Comparison of ENCODE assay signal across 1 cellular context in genomic region chr3:51942603-51943450, GRCh38.
A peak's percentile ranks its signal among the peaks of the same experiment; 100 is the strongest.
TF ChIP-seq lines count a peak whose summit lies in the region.

No MANE protein-coding gene starts in this region.

TF ChIP-seq in HepG2, 621 proteins besides CTCF, POLR2A, EP300 and RAD21 (continued from another document and continues in another):
- TF ChIP-seq ZNF281 (CRISPR knock-in tag; IDR thresholded peaks at IDR 0.05; ENCODE audit: borderline replicate concordance) (peak; percentile 68), DRAP1 (CRISPR knock-in tag; IDR thresholded peaks at IDR 0.05) (peak; percentile 51), FOXA3 (CRISPR knock-in tag; IDR thresholded peaks at IDR 0.05) (peak; percentile 46; the same call in 1 of the 2 replicates), TARDBP (CRISPR knock-in tag; IDR thresholded peaks at IDR 0.05) (peak; percentile 39; the same call in 1 of the 2 replicates), YEATS4 (CRISPR knock-in tag; IDR thresholded peaks at IDR 0.05; ENCODE audit: borderline replicate concordance) (0 out of 2 replicates have a peak, but pooled peaks have one; percentile 5), HNF4A (CRISPR knock-in tag; IDR thresholded peaks at IDR 0.05) (peak; percentile 61), PAXIP1 (CRISPR knock-in tag; conservative IDR thresholded peaks at IDR 0.05) (no peak), ZNF407 (CRISPR knock-in tag; IDR thresholded peaks at IDR 0.05; ENCODE audit: not compliant biosample characterization) (peak; percentile 13), SMYD3 (CRISPR knock-in tag; IDR thresholded peaks at IDR 0.05) (0 out of 2 replicates have a peak, but pooled peaks have one; percentile 70), AGO2 (optimal IDR thresholded peaks at IDR 0.05; ENCODE audit: low read depth, low read length) (peak; percentile 81), ZNF776 (CRISPR knock-in tag; IDR thresholded peaks at IDR 0.05) (0 out of 2 replicates have a peak, but pooled peaks have one; percentile 12), HES4 (CRISPR knock-in tag; IDR thresholded peaks at IDR 0.05; ENCODE audit: borderline replicate concordance) (0 out of 2 replicates have a peak, but pooled peaks have one; percentile 82), GABPA (IDR thresholded peaks at IDR 0.05; ENCODE audit: low read depth, low read length) (no peak), GABPA (CRISPR knock-in tag; IDR thresholded peaks at IDR 0.05; ENCODE audit: low read depth) (peak; percentile 37; the same call in 1 of the 2 replicates), FOXP4 (CRISPR knock-in tag; IDR thresholded peaks at IDR 0.05) (peak; percentile 41; the same call in 1 of the 2 replicates)
- TF ChIP-seq, protein P1, sequence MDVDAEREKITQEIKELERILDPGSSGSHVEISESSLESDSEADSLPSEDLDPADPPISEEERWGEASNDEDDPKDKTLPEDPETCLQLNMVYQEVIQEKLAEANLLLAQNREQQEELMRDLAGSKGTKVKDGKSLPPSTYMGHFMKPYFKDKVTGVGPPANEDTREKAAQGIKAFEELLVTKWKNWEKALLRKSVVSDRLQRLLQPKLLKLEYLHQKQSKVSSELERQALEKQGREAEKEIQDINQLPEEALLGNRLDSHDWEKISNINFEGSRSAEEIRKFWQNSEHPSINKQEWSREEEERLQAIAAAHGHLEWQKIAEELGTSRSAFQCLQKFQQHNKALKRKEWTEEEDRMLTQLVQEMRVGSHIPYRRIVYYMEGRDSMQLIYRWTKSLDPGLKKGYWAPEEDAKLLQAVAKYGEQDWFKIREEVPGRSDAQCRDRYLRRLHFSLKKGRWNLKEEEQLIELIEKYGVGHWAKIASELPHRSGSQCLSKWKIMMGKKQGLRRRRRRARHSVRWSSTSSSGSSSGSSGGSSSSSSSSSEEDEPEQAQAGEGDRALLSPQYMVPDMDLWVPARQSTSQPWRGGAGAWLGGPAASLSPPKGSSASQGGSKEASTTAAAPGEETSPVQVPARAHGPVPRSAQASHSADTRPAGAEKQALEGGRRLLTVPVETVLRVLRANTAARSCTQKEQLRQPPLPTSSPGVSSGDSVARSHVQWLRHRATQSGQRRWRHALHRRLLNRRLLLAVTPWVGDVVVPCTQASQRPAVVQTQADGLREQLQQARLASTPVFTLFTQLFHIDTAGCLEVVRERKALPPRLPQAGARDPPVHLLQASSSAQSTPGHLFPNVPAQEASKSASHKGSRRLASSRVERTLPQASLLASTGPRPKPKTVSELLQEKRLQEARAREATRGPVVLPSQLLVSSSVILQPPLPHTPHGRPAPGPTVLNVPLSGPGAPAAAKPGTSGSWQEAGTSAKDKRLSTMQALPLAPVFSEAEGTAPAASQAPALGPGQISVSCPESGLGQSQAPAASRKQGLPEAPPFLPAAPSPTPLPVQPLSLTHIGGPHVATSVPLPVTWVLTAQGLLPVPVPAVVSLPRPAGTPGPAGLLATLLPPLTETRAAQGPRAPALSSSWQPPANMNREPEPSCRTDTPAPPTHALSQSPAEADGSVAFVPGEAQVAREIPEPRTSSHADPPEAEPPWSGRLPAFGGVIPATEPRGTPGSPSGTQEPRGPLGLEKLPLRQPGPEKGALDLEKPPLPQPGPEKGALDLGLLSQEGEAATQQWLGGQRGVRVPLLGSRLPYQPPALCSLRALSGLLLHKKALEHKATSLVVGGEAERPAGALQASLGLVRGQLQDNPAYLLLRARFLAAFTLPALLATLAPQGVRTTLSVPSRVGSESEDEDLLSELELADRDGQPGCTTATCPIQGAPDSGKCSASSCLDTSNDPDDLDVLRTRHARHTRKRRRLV (CRISPR knock-in tag; IDR thresholded peaks at IDR 0.05), result 0 out of 2 replicates have a peak, but pooled peaks have one; percentile 15
- TF ChIP-seq, protein P2, sequence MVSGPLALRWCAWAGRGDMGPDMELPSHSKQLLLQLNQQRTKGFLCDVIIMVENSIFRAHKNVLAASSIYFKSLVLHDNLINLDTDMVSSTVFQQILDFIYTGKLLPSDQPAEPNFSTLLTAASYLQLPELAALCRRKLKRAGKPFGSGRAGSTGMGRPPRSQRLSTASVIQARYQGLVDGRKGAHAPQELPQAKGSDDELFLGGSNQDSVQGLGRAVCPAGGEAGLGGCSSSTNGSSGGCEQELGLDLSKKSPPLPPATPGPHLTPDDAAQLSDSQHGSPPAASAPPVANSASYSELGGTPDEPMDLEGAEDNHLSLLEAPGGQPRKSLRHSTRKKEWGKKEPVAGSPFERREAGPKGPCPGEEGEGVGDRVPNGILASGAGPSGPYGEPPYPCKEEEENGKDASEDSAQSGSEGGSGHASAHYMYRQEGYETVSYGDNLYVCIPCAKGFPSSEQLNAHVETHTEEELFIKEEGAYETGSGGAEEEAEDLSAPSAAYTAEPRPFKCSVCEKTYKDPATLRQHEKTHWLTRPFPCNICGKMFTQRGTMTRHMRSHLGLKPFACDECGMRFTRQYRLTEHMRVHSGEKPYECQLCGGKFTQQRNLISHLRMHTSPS (CRISPR knock-in tag; IDR thresholded peaks at IDR 0.05; ENCODE audit: low read depth), result 0 out of 2 replicates have a peak, but pooled peaks have one; percentile 4
- TF ChIP-seq, protein P3, sequence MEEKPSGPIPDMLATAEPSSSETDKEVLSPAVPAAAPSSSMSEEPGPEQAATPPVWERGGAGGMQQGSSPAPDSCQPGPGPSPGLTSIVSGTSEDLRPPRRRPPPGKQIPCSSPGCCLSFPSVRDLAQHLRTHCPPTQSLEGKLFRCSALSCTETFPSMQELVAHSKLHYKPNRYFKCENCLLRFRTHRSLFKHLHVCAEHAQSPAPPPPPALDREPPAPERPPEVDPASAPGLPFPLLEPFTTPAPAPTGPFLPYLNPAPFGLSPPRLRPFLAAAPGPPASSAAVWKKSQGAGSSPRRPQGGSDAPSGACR (CRISPR knock-in tag; IDR thresholded peaks at IDR 0.05), result peak; percentile 2; the same call in 1 of the 2 replicates
